ENCODE assay signal across 1 cellular context in genomic region chr6:137427670-137428290, GRCh38.
A peak's percentile ranks its signal among the peaks of the same experiment; 100 is the strongest.
TF ChIP-seq lines count a peak whose summit lies in the region.

No MANE protein-coding gene starts in this region.

TF ChIP-seq in K562, 482 proteins besides CTCF, POLR2A, EP300 and RAD21 (continued from another document and continues in another):
- TF ChIP-seq ZNF766 (CRISPR knock-in tag; conservative IDR thresholded peaks at IDR 0.05) (0 out of 2 replicates have a peak, but pooled peaks have one; percentile 53), EWSR1 (IDR thresholded peaks at IDR 0.05; ENCODE audit: borderline replicate concordance, low read depth, partially characterized antibody) (no peak), TCF3 (CRISPR knock-in tag; IDR thresholded peaks at IDR 0.05) (peak; percentile 51), ILK (tag; IDR thresholded peaks at IDR 0.05; ENCODE audit: borderline replicate concordance, low read depth) (no peak), SETDB1 (IDR thresholded peaks at IDR 0.05; ENCODE audit: low read length) (no peak), HOXB6 (CRISPR knock-in tag; IDR thresholded peaks at IDR 0.05; ENCODE audit: borderline replicate concordance) (no peak), POLR2B (IDR thresholded peaks at IDR 0.05; ENCODE audit: low read depth, partially characterized antibody) (no peak), ELK3 (CRISPR knock-in tag; IDR thresholded peaks at IDR 0.05) (no peak), ELK1 (CRISPR knock-in tag; IDR thresholded peaks at IDR 0.05) (no peak), XRCC5 (IDR thresholded peaks at IDR 0.05; ENCODE audit: low read depth, low read length) (no peak), ADNP (tag; IDR thresholded peaks at IDR 0.05) (no peak), ZNF699 (CRISPR knock-in tag; IDR thresholded peaks at IDR 0.05; ENCODE audit: insufficient replicate concordance) (no peak), PCBP2 (IDR thresholded peaks at IDR 0.05; ENCODE audit: low read depth, low read length, poor library complexity, severe bottlenecking) (no peak), ZNF23 (CRISPR knock-in tag; IDR thresholded peaks at IDR 0.05) (no peak), ZBTB7A (IDR thresholded peaks at IDR 0.05; ENCODE audit: borderline replicate concordance, control insufficient read depth, low read depth, low read length) (no peak), RHOXF2B (CRISPR knock-in tag; conservative IDR thresholded peaks at IDR 0.05) (no peak), SMARCE1 (IDR thresholded peaks at IDR 0.05) (no peak), TEAD4 (IDR thresholded peaks at IDR 0.05; ENCODE audit: low read length) (0 out of 2 replicates have a peak, but pooled peaks have one; percentile 27), TEAD4 (CRISPR knock-in tag; IDR thresholded peaks at IDR 0.05; ENCODE audit: borderline replicate concordance) (no peak), ARID4B (CRISPR knock-in tag; IDR thresholded peaks at IDR 0.05) (no peak), PREB (CRISPR knock-in tag; IDR thresholded peaks at IDR 0.05) (no peak), ZNF644 (tag; IDR thresholded peaks at IDR 0.05; ENCODE audit: low read depth) (no peak), HIVEP1 (CRISPR knock-in tag; IDR thresholded peaks at IDR 0.05) (no peak), CBFA2T3 (IDR thresholded peaks at IDR 0.05) (peak; percentile 47), COPS2 (conservative IDR thresholded peaks at IDR 0.05) (no peak), ZC3H4 (CRISPR knock-in tag; IDR thresholded peaks at IDR 0.05; ENCODE audit: borderline replicate concordance) (no peak), ESRRB (CRISPR knock-in tag; IDR thresholded peaks at IDR 0.05; ENCODE audit: borderline replicate concordance) (no peak), ZNF24 (IDR thresholded peaks at IDR 0.05) (no peak), ZNF707 (CRISPR knock-in tag; conservative IDR thresholded peaks at IDR 0.05) (no peak), ETV1 (tag; conservative IDR thresholded peaks at IDR 0.05; ENCODE audit: low read depth) (no peak), E2F4 (CRISPR knock-in tag; IDR thresholded peaks at IDR 0.05; ENCODE audit: low read depth) (no peak), TSHZ1 (CRISPR knock-in tag; IDR thresholded peaks at IDR 0.05) (no peak), JUN (IDR thresholded peaks at IDR 0.05; ENCODE audit: borderline replicate concordance, low read depth, low read length) (no peak), JUN (CRISPR knock-in tag; IDR thresholded peaks at IDR 0.05; ENCODE audit: borderline replicate concordance) (no peak), ZNF316 (IDR thresholded peaks at IDR 0.05) (no peak), BRCA1 (IDR thresholded peaks at IDR 0.05) (no peak), BRCA1 (CRISPR knock-in tag; IDR thresholded peaks at IDR 0.05) (no peak), E2F6 (IDR thresholded peaks at IDR 0.05; ENCODE audit: borderline replicate concordance in 1 of 2, extremely low read depth in 1 of 2, insufficient read depth in 1 of 2, insufficient read length in 1 of 2, low read depth in 1 of 2, low read length in 1 of 2, poor library complexity in 1 of 2, severe bottlenecking in 1 of 2) (no peak), PHF8 (IDR thresholded peaks at IDR 0.05; ENCODE audit: borderline replicate concordance, low read length) (no peak), ZNF398 (CRISPR knock-in tag; IDR thresholded peaks at IDR 0.05) (no peak), CTCFL (IDR thresholded peaks at IDR 0.05; ENCODE audit: borderline replicate concordance, insufficient read depth, low read depth, low read length, poor library complexity, severe bottlenecking) (no peak), KDM1A (IDR thresholded peaks at IDR 0.05) (peak in 1 of 2 experiments; percentile 25; a peak in 1 of 4 replicates), ARID3B (CRISPR knock-in tag; IDR thresholded peaks at IDR 0.05; ENCODE audit: borderline replicate concordance) (no peak), MEIS2 (IDR thresholded peaks at IDR 0.05; ENCODE audit: partially characterized antibody) (no peak), KDM4B (IDR thresholded peaks at IDR 0.05; ENCODE audit: borderline replicate concordance in 2 of 2, low read depth in 1 of 2) (no peak), ZNF121 (CRISPR knock-in tag; conservative IDR thresholded peaks at IDR 0.05) (no peak), ZFP30 (CRISPR knock-in tag; IDR thresholded peaks at IDR 0.05; ENCODE audit: borderline replicate concordance) (no peak), GABPA (tag; conservative IDR thresholded peaks at IDR 0.05; ENCODE audit: low read depth) (0 out of 2 replicates have a peak, but pooled peaks have one; percentile 16)
